Comparison of ENCODE assay signal across 20 cellular contexts in genomic region chr18:80193701-80194100, GRCh38.
"Had no signal": no experiment of that assay in that cellular context is flagged by ENCODE, and none has a peak within 500 bp of the region (broad histone marks: within the 10 kb centered on the region; RNA-seq: fewer than 3 reads in every experiment).

No MANE protein-coding gene starts in this region.

- ATAC-seq: activated naive CD8-positive, alpha-beta T cell treated with anti-CD3 and anti-CD28 coated beads, Interleukin-2, amount 50 U/mL, for 24 hours; naive thymus-derived CD4-positive, alpha-beta T cell had no signal

- H3K36me3 Mint-ChIP-seq: immature natural killer cell; naive thymus-derived CD4-positive, alpha-beta T cell had no signal

- H3K4me3 Mint-ChIP-seq: activated naive CD4-positive, alpha-beta T cell treated with anti-CD3 and anti-CD28 coated beads for 36 hours; activated naive CD8-positive, alpha-beta T cell treated with anti-CD3 and anti-CD28 coated beads, Interleukin-2, amount 50 U/mL, for 24 hours; activated T-cell treated with anti-CD3 and anti-CD28 coated beads, Interleukin-2, amount 50 U/mL, for 24 hours; brain; immature natural killer cell; naive thymus-derived CD4-positive, alpha-beta T cell had no signal

- H3K27ac Mint-ChIP-seq: activated naive CD4-positive, alpha-beta T cell treated with anti-CD3 and anti-CD28 coated beads for 36 hours; activated naive CD8-positive, alpha-beta T cell treated with anti-CD3 and anti-CD28 coated beads, Interleukin-2, amount 50 U/mL, for 24 hours; activated T-cell treated with anti-CD3 and anti-CD28 coated beads, Interleukin-2, amount 50 U/mL, for 24 hours; activated T-helper 2 cell treated with anti-CD3 and anti-CD28 coated beads, Interferon-gamma antibody, Interleukin-2, Interleukin-4, amounts not matched to agents 10 μg/mL and 5 μg/mL and 100 μg/mL, durations not matched to agents 14 hours and 24 hours and 36 hours; immature natural killer cell; naive thymus-derived CD4-positive, alpha-beta T cell had no signal

- DNase-seq: activated CD4-positive, alpha-beta T cell treated with anti-CD3 and anti-CD28 coated beads, Interleukin-2, amount 50 U/mL, for 4 hours; activated naive CD4-positive, alpha-beta T cell treated with anti-CD3 and anti-CD28 coated beads for 36 hours; activated naive CD8-positive, alpha-beta T cell treated with anti-CD3 and anti-CD28 coated beads, Interleukin-2, amount 50 U/mL, for 24 hours; activated T-cell treated with anti-CD3 and anti-CD28 coated beads, Interleukin-2, amount 50 U/mL, for 24 hours; anterior cingulate cortex; central memory CD4-positive, alpha-beta T cell; colonic mucosa; effector CD8-positive, alpha-beta T cell; esophagus squamous epithelium; immature natural killer cell; mesendoderm; naive thymus-derived CD4-positive, alpha-beta T cell; stimulated activated CD4-positive, alpha-beta T cell treated with anti-CD3 and anti-CD28 coated beads, Interleukin-12 subunit alpha, Interleukin-12 subunit beta, amount 100 ng/mL, for 4 hours; stimulated activated CD4-positive, alpha-beta T cell treated with anti-CD3 and anti-CD28 coated beads, Interleukin-1b, Interleukin-23, amount 100 ng/mL, for 48 hours; stimulated activated naive CD4-positive, alpha-beta T cell treated with Interleukin-2 at 50 U/mL for 16 hours; substantia nigra; tibial artery; WERI-Rb-1 had no signal

- H3K9me3 Mint-ChIP-seq: activated naive CD4-positive, alpha-beta T cell treated with anti-CD3 and anti-CD28 coated beads for 36 hours; activated naive CD8-positive, alpha-beta T cell treated with anti-CD3 and anti-CD28 coated beads, Interleukin-2, amount 50 U/mL, for 24 hours; activated T-cell treated with anti-CD3 and anti-CD28 coated beads, Interleukin-2, amount 50 U/mL, for 24 hours; activated T-helper 2 cell treated with anti-CD3 and anti-CD28 coated beads, Interferon-gamma antibody, Interleukin-2, Interleukin-4, amounts not matched to agents 10 μg/mL and 5 μg/mL and 100 μg/mL, durations not matched to agents 14 hours and 24 hours and 36 hours; brain had no signal

- H3K4me1 Mint-ChIP-seq: immature natural killer cell had no signal

- H3K27me3 Mint-ChIP-seq: brain had no signal
